11 cellular contexts compared by ENCODE assay signal in genomic region chr12:124233846-124234620, GRCh38.
A peak's percentile ranks its signal among the peaks of the same experiment; 100 is the strongest.
DNase-seq lines count a peak whose midpoint lies in the region; ATAC-seq and TF ChIP-seq lines count a peak whose summit lies in the region.
"Had no signal": no experiment of that assay in that cellular context is flagged by ENCODE, and none has a peak within 500 bp of the region (broad histone marks: within the 10 kb centered on the region; RNA-seq: fewer than 3 reads in every experiment).

No MANE protein-coding gene starts in this region.

- intact Hi-C loops in left lung (cut with DNase I): no loop called here

- H3K4me3 ChIP-seq in astrocyte of the spinal cord (ENCODE audit: low read depth, low read length) (no peak overlapping the region), left lung (no peak overlapping the region)
- H3K4me3 ChIP-seq: BLaER1 treated with 17β-estradiol and CSF1 and Interleukin-3, amounts not matched to agents 10 nM and 100 nM; PC-9 had no signal

- peaks cover 8 to 14% of the 10 kb centered on the region in 2 donors for H3K4me1 ChIP-seq in left lung

- H3K27me3 ChIP-seq in left lung: no peaks in the 10 kb centered on the region

- H3K27ac ChIP-seq in left lung: peak overlapping the region in 1 of 2 donors; percentile 25
- H3K27ac ChIP-seq: BLaER1 treated with 17β-estradiol and CSF1 and Interleukin-3, amounts not matched to agents 10 nM and 100 nM; PC-9 had no signal

- TF ChIP-seq CTCF in astrocyte of the spinal cord (IDR thresholded peaks at IDR 0.05; ENCODE audit: low read depth, low read length) (no peak), left lung (IDR thresholded peaks at IDR 0.05) (no peak)

- in situ Hi-C loops in astrocyte of the spinal cord (cut with HindIII; ENCODE audit: low sequenced_read_pairs): no loop called here

- peaks cover 0 to 4% of the 10 kb centered on the region in 2 donors for H3K9me3 ChIP-seq in left lung

- ATAC-seq in left lung: peak; percentile 16
- ATAC-seq in left lobe of liver: no peak
- no peak for ATAC-seq in GM21576 (IDR thresholded peaks at IDR 0.05; ENCODE audit: unreplicated experiment)
- no peak for ATAC-seq in GM19023 (IDR thresholded peaks at IDR 0.05; ENCODE audit: unreplicated experiment)
- ATAC-seq in HG03520 (IDR thresholded peaks at IDR 0.05; ENCODE audit: unreplicated experiment): no peak

- DNase-seq in CD1c-positive myeloid dendritic cell (ENCODE audit: extremely low spot score) (peak; percentile 35), MV-4-11 (lab: John Stamatoyannopoulos, UW) (peak; percentile 75), astrocyte of the spinal cord (ENCODE audit: low read depth, low spot score) (peak; percentile 39), left lung (no peak), left lobe of liver (ENCODE audit: low spot score) (no peak)
- DNase-seq: NCI-H2029 treated with DMSO at 0.1 percent for 48 hours, PC-9 had no signal

- H3K36me3 ChIP-seq in left lung: no peaks in the 10 kb centered on the region
- H3K36me3 ChIP-seq: BLaER1 treated with 17β-estradiol and CSF1 and Interleukin-3, amounts not matched to agents 10 nM and 100 nM had no signal

Comparison
In these comparisons a context has a peak if more than half of its experiments do, and no peak if none do; other contexts are left out.
1. DNase-seq: peak in CD1c-positive myeloid dendritic cell (single experiment), MV-4-11 (single experiment) and astrocyte of the spinal cord (single experiment); none in left lung (0 of 2) and left lobe of liver (single experiment).